In the genomic region with DNA sequence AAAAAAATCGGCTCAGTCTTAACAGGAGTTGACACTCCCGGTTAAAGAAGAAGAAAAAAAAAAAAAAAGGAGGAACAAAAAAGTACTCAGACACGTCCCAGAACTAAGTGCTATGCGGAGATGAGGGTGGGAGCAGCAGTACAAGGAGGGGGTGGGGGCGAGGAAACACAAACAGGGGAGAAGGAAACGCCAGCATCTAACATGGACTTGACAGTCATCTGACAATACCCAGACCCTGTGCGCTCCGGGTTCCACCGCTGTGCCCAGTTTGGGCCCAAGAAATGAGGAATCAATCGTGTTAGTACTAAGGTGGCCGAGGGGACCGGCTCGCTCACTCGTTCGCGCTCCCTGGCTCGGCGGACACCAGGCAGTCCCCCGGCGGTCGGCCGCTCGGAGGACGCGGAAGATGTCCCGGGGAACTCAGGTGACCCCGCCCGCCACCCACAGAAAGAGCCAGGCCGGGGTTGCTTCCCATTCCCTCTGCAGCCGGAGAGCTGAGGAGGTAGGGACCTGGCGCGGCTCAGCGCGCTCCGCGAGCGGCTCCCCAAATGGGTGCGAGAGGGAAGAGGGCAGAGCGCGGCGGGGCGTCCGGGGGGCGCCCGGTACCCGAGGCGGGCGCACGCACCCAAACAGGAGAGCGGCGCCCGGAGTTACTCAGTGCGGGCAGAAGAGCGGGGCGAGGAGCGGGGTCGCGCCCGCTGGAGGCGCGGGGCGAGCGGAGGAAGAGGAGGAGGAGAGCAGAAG, we compare ENCODE assay signal across 1 cellular context.
TF ChIP-seq lines count a peak whose summit lies in the region.

No MANE protein-coding gene starts in this region.

TF ChIP-seq in HEK293, 187 proteins besides CTCF, POLR2A, EP300 and RAD21 (continued from another document and continues in another):
- TF ChIP-seq, protein P1, sequence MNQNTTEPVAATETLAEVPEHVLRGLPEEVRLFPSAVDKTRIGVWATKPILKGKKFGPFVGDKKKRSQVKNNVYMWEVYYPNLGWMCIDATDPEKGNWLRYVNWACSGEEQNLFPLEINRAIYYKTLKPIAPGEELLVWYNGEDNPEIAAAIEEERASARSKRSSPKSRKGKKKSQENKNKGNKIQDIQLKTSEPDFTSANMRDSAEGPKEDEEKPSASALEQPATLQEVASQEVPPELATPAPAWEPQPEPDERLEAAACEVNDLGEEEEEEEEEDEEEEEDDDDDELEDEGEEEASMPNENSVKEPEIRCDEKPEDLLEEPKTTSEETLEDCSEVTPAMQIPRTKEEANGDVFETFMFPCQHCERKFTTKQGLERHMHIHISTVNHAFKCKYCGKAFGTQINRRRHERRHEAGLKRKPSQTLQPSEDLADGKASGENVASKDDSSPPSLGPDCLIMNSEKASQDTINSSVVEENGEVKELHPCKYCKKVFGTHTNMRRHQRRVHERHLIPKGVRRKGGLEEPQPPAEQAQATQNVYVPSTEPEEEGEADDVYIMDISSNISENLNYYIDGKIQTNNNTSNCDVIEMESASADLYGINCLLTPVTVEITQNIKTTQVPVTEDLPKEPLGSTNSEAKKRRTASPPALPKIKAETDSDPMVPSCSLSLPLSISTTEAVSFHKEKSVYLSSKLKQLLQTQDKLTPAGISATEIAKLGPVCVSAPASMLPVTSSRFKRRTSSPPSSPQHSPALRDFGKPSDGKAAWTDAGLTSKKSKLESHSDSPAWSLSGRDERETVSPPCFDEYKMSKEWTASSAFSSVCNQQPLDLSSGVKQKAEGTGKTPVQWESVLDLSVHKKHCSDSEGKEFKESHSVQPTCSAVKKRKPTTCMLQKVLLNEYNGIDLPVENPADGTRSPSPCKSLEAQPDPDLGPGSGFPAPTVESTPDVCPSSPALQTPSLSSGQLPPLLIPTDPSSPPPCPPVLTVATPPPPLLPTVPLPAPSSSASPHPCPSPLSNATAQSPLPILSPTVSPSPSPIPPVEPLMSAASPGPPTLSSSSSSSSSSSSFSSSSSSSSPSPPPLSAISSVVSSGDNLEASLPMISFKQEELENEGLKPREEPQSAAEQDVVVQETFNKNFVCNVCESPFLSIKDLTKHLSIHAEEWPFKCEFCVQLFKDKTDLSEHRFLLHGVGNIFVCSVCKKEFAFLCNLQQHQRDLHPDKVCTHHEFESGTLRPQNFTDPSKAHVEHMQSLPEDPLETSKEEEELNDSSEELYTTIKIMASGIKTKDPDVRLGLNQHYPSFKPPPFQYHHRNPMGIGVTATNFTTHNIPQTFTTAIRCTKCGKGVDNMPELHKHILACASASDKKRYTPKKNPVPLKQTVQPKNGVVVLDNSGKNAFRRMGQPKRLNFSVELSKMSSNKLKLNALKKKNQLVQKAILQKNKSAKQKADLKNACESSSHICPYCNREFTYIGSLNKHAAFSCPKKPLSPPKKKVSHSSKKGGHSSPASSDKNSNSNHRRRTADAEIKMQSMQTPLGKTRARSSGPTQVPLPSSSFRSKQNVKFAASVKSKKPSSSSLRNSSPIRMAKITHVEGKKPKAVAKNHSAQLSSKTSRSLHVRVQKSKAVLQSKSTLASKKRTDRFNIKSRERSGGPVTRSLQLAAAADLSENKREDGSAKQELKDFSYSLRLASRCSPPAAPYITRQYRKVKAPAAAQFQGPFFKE (tag by site-specific recombination; IDR thresholded peaks at IDR 0.05; ENCODE audit: borderline replicate concordance) = no peak
- TF ChIP-seq GLIS2 (tag by site-specific recombination; IDR thresholded peaks at IDR 0.05) = peak; percentile 12; the same call in 1 of the 2 replicates
- no peak for TF ChIP-seq ZNF544 (tag by site-specific recombination; IDR thresholded peaks at IDR 0.05)
- TF ChIP-seq ZNF354C (tag by site-specific recombination; IDR thresholded peaks at IDR 0.05; ENCODE audit: borderline replicate concordance, low read depth) = no peak
- no peak for TF ChIP-seq ZNF747 (tag by site-specific recombination; IDR thresholded peaks at IDR 0.05)
- no peak for TF ChIP-seq ZNF138 (tag by site-specific recombination; IDR thresholded peaks at IDR 0.05; ENCODE audit: borderline replicate concordance)
- peak; percentile 42; the same call in 1 of the 2 replicates for TF ChIP-seq ZXDB (tag by site-specific recombination; IDR thresholded peaks at IDR 0.05)
- no peak for TF ChIP-seq ZNF585B (tag by site-specific recombination; IDR thresholded peaks at IDR 0.05)
- TF ChIP-seq ZNF677 (tag by site-specific recombination; IDR thresholded peaks at IDR 0.05) = no peak; the same call in 1 of the 2 replicates
- TF ChIP-seq, protein P2, sequence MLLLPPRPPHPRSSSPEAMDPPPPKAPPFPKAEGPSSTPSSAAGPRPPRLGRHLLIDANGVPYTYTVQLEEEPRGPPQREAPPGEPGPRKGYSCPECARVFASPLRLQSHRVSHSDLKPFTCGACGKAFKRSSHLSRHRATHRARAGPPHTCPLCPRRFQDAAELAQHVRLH (tag by site-specific recombination; IDR thresholded peaks at IDR 0.05) = no peak
- no peak for TF ChIP-seq ZNF302 (tag by site-specific recombination; IDR thresholded peaks at IDR 0.05; ENCODE audit: low read depth)
- TF ChIP-seq, protein P3, sequence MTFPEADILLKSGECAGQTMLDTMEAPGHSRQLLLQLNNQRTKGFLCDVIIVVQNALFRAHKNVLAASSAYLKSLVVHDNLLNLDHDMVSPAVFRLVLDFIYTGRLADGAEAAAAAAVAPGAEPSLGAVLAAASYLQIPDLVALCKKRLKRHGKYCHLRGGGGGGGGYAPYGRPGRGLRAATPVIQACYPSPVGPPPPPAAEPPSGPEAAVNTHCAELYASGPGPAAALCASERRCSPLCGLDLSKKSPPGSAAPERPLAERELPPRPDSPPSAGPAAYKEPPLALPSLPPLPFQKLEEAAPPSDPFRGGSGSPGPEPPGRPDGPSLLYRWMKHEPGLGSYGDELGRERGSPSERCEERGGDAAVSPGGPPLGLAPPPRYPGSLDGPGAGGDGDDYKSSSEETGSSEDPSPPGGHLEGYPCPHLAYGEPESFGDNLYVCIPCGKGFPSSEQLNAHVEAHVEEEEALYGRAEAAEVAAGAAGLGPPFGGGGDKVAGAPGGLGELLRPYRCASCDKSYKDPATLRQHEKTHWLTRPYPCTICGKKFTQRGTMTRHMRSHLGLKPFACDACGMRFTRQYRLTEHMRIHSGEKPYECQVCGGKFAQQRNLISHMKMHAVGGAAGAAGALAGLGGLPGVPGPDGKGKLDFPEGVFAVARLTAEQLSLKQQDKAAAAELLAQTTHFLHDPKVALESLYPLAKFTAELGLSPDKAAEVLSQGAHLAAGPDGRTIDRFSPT (tag by site-specific recombination; IDR thresholded peaks at IDR 0.05) = peak; percentile 96
- TF ChIP-seq WT1 (tag by site-specific recombination; IDR thresholded peaks at IDR 0.05) = no peak
- peak; percentile 84; the same call in 1 of the 2 replicates for TF ChIP-seq ZNF394 (tag by site-specific recombination; IDR thresholded peaks at IDR 0.05; ENCODE audit: borderline replicate concordance)
- TF ChIP-seq ZNF274 (IDR thresholded peaks at IDR 0.05; ENCODE audit: low read length) = no peak
- no peak for TF ChIP-seq ZNF274 (tag by site-specific recombination; IDR thresholded peaks at IDR 0.05; ENCODE audit: borderline replicate concordance)
- TF ChIP-seq ZNF184 (tag by site-specific recombination; IDR thresholded peaks at IDR 0.05) = no peak
- TF ChIP-seq, protein P4, sequence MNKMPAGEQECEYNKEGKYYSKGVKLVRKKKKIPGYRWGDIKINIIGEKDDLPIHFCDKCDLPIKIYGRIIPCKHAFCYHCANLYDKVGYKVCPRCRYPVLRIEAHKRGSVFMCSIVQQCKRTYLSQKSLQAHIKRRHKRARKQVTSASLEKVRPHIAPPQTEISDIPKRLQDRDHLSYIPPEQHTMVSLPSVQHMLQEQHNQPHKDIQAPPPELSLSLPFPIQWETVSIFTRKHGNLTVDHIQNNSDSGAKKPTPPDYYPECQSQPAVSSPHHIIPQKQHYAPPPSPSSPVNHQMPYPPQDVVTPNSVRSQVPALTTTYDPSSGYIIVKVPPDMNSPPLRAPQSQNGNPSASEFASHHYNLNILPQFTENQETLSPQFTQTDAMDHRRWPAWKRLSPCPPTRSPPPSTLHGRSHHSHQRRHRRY (tag by site-specific recombination; IDR thresholded peaks at IDR 0.05) = no peak; the same call in 1 of the 2 replicates
- TF ChIP-seq ZNF140 (tag by site-specific recombination; IDR thresholded peaks at IDR 0.05) = no peak
- TF ChIP-seq, protein P5, sequence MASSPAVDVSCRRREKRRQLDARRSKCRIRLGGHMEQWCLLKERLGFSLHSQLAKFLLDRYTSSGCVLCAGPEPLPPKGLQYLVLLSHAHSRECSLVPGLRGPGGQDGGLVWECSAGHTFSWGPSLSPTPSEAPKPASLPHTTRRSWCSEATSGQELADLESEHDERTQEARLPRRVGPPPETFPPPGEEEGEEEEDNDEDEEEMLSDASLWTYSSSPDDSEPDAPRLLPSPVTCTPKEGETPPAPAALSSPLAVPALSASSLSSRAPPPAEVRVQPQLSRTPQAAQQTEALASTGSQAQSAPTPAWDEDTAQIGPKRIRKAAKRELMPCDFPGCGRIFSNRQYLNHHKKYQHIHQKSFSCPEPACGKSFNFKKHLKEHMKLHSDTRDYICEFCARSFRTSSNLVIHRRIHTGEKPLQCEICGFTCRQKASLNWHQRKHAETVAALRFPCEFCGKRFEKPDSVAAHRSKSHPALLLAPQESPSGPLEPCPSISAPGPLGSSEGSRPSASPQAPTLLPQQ (tag by site-specific recombination; IDR thresholded peaks at IDR 0.05) = 0 out of 2 replicates have a peak, but pooled peaks have one; percentile 51
- TF ChIP-seq SP7 (tag by site-specific recombination; IDR thresholded peaks at IDR 0.05) = peak; percentile 74; the same call in 1 of the 2 replicates
- TF ChIP-seq, protein P6, sequence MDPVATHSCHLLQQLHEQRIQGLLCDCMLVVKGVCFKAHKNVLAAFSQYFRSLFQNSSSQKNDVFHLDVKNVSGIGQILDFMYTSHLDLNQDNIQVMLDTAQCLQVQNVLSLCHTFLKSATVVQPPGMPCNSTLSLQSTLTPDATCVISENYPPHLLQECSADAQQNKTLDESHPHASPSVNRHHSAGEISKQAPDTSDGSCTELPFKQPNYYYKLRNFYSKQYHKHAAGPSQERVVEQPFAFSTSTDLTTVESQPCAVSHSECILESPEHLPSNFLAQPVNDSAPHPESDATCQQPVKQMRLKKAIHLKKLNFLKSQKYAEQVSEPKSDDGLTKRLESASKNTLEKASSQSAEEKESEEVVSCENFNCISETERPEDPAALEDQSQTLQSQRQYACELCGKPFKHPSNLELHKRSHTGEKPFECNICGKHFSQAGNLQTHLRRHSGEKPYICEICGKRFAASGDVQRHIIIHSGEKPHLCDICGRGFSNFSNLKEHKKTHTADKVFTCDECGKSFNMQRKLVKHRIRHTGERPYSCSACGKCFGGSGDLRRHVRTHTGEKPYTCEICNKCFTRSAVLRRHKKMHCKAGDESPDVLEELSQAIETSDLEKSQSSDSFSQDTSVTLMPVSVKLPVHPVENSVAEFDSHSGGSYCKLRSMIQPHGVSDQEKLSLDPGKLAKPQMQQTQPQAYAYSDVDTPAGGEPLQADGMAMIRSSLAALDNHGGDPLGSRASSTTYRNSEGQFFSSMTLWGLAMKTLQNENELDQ (tag by site-specific recombination; IDR thresholded peaks at IDR 0.05; ENCODE audit: low read depth) = no peak
- TF ChIP-seq ZNF658 (tag by site-specific recombination; IDR thresholded peaks at IDR 0.05) = no peak
- no peak for TF ChIP-seq YY2 (tag by site-specific recombination; IDR thresholded peaks at IDR 0.05)
- TF ChIP-seq, protein P7, sequence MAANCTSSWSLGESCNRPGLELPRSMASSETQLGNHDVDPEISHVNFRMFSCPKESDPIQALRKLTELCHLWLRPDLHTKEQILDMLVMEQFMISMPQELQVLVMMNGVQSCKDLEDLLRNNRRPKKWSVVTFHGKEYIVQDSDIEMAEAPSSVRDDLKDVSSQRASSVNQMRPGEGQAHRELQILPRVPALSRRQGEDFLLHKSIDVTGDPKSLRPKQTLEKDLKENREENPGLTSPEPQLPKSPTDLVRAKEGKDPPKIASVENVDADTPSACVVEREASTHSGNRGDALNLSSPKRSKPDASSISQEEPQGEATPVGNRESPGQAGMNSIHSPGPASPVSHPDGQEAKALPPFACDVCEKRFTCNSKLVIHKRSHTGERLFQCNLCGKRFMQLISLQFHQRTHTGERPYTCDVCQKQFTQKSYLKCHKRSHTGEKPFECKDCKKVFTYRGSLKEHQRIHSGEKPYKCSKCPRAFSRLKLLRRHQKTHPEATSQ (tag by site-specific recombination; IDR thresholded peaks at IDR 0.05) = no peak
- TF ChIP-seq ZNF561 (tag by site-specific recombination; IDR thresholded peaks at IDR 0.05; ENCODE audit: borderline replicate concordance) = 0 out of 2 replicates have a peak, but pooled peaks have one; percentile 92
- no peak for TF ChIP-seq ZNF785 (tag by site-specific recombination; IDR thresholded peaks at IDR 0.05)
- peak; percentile 70; the same call in 1 of the 2 replicates for TF ChIP-seq ZNF610 (tag by site-specific recombination; IDR thresholded peaks at IDR 0.05; ENCODE audit: borderline replicate concordance)
- TF ChIP-seq ZNF621 (tag by site-specific recombination; IDR thresholded peaks at IDR 0.05) = no peak
- TF ChIP-seq ZNF10 (tag by site-specific recombination; IDR thresholded peaks at IDR 0.05) = no peak
- TF ChIP-seq ZFHX2 (tag by site-specific recombination; conservative IDR thresholded peaks at IDR 0.05) = no peak; the same call in none of the 2 replicates
- TF ChIP-seq ZNF2 (tag by site-specific recombination; IDR thresholded peaks at IDR 0.05) = peak; percentile 66
- TF ChIP-seq ZFP69B (tag by site-specific recombination; IDR thresholded peaks at IDR 0.05) = no peak
- TF ChIP-seq, protein P8, sequence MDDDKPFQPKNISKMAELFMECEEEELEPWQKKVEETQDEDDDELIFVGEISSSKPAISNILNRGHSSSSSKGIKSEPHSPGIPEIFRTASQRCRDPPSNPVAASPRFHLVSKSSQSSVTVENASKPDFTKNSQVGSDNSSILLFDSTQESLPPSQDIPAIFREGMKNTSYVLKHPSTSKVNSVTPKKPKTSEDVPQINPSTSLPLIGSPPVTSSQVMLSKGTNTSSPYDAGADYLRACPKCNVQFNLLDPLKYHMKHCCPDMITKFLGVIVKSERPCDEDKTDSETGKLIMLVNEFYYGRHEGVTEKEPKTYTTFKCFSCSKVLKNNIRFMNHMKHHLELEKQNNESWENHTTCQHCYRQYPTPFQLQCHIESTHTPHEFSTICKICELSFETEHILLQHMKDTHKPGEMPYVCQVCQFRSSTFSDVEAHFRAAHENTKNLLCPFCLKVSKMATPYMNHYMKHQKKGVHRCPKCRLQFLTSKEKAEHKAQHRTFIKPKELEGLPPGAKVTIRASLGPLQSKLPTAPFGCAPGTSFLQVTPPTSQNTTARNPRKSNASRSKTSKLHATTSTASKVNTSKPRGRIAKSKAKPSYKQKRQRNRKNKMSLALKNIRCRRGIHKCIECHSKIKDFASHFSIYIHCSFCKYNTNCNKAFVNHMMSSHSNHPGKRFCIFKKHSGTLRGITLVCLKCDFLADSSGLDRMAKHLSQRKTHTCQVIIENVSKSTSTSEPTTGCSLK (tag by site-specific recombination; IDR thresholded peaks at IDR 0.05) = no peak
- no peak for TF ChIP-seq KLF7 (tag by site-specific recombination; IDR thresholded peaks at IDR 0.05; ENCODE audit: borderline replicate concordance)
- no peak for TF ChIP-seq ZNF777 (tag by site-specific recombination; IDR thresholded peaks at IDR 0.05; ENCODE audit: borderline replicate concordance)
- TF ChIP-seq, protein P9, sequence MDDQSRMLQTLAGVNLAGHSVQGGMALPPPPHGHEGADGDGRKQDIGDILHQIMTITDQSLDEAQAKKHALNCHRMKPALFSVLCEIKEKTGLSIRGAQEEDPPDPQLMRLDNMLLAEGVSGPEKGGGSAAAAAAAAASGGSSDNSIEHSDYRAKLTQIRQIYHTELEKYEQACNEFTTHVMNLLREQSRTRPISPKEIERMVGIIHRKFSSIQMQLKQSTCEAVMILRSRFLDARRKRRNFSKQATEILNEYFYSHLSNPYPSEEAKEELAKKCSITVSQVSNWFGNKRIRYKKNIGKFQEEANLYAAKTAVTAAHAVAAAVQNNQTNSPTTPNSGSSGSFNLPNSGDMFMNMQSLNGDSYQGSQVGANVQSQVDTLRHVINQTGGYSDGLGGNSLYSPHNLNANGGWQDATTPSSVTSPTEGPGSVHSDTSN (CRISPR knock-in tag; IDR thresholded peaks at IDR 0.05) = no peak
